10 cellular contexts compared by ENCODE assay signal in the genomic region with DNA sequence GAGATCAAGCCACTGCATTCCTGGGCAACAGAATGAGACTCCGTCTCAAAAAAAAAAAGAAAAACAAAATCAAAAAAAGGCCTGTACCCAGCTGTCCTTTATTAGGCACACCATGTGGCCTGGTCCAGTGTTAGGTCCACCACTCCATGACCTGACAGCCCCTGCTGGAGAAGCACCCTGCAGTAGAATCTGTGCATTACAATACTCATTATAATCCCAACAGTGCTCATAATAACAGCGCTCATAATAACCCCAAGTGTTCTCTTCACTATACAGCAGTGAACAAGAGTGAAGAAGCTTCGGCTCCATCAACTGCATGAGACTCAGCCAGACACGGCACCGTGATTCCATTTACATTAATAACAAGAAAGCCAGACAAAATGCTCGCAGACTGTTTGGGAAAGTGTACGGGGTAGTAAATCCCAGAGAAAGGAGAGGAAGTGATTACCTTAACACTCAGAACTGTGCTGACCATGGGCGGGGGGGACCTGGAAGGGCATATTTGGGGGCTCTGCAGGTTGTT. TPM values are rescaled to one million over a fixed set of nuclear protein-coding genes. Genes with fewer than 3 reads are reported as not detected.
DNase-seq lines count a peak whose midpoint lies in the region; ATAC-seq and TF ChIP-seq lines count a peak whose summit lies in the region.
"Had no signal": no experiment of that assay in that cellular context is flagged by ENCODE, and none has a peak within 500 bp of the region (broad histone marks: within the 10 kb centered on the region; RNA-seq: fewer than 3 reads in every experiment).

No MANE protein-coding gene starts in this region.

- no peak overlapping the region for H3K23ac ChIP-seq in H9 (ENCODE audit: insufficient read length, low read depth, low read length)

- H4K20me1 ChIP-seq in H9 (ENCODE audit: control insufficient read depth, insufficient read depth, insufficient read length), result no peaks in the 10 kb centered on the region

- H3K4me1 ChIP-seq in H9 (ENCODE audit: insufficient read depth, low read length) (no peaks in the 10 kb centered on the region; the same call in 1 of the 2 replicates), adipocyte (ENCODE audit: control insufficient read depth, insufficient read depth, low read length) (peaks cover 17% of the 10 kb centered on the region), endodermal cell (ENCODE audit: control insufficient read depth, insufficient read depth, low read length) (peaks cover 6% of the 10 kb centered on the region)

- H3K18ac ChIP-seq in H9 (ENCODE audit: insufficient read length, low read depth, low read length), result no peak overlapping the region

- no peak overlapping the region for H3K4ac ChIP-seq in H9 (ENCODE audit: low read depth, low read length)

- no peaks in the 10 kb centered on the region for H3K9me3 ChIP-seq in H9 (ENCODE audit: control insufficient read depth, low read depth, low read length)
- H3K9me3 ChIP-seq in adipocyte (ENCODE audit: control insufficient read depth, low read length), result no peaks in the 10 kb centered on the region
- H3K9me3 ChIP-seq in endodermal cell (ENCODE audit: control insufficient read depth, low read length), result no peaks in the 10 kb centered on the region

- H2BK5ac ChIP-seq in H9 (ENCODE audit: insufficient read length, low read length), result no peak overlapping the region

- H3K36me3 ChIP-seq in adipocyte (ENCODE audit: control insufficient read depth, insufficient read depth, low read length, severe bottlenecking) (no peaks in the 10 kb centered on the region), endodermal cell (ENCODE audit: control insufficient read depth, insufficient read depth, low read length) (no peaks in the 10 kb centered on the region)

- H3K4me3 ChIP-seq in adipocyte (ENCODE audit: low read length) (no peak overlapping the region), endodermal cell (ENCODE audit: low read length) (no peak overlapping the region)

- no peak overlapping the region for H3K14ac ChIP-seq in H9 (ENCODE audit: insufficient read depth, low read length)

- H3K4me2 ChIP-seq in H9 (ENCODE audit: insufficient read depth, insufficient read length, low read length), result peak overlapping the region; percentile 51

- no peak overlapping the region for H3K4me3 Mint-ChIP-seq in H9
- H3K4me3 Mint-ChIP-seq in natural killer cell treated with Interleukin-12 subunit alpha and Interleukin-12 subunit beta and Interleukin-15 and Interleukin-18, amount 100 ng/mL, for 72 hours, result peak overlapping the region; percentile 51
- no peak overlapping the region for H3K4me3 Mint-ChIP-seq in endodermal cell

- H3K56ac ChIP-seq in H9 (ENCODE audit: insufficient read length, low read depth, low read length), result no peak overlapping the region

- no peak overlapping the region for H2BK15ac ChIP-seq in H9 (ENCODE audit: low read depth, low read length)

- H3K79me1 ChIP-seq in H9 (ENCODE audit: insufficient read depth, low read depth, low read length, poor library complexity, severe bottlenecking), result no peaks in the 10 kb centered on the region

- H3T11ph ChIP-seq in H9 (ENCODE audit: low read length), result no peak overlapping the region

- H2BK120ac ChIP-seq in H9 (ENCODE audit: low read depth, low read length, poor library complexity, severe bottlenecking), result no peak overlapping the region

- H3K27me3 ChIP-seq in H9 (ENCODE audit: insufficient read depth, low read length), result no peaks in the 10 kb centered on the region
- H3K27me3 ChIP-seq in adipocyte (replicated peaks; ENCODE audit: control insufficient read depth, insufficient read depth, low read length), result no peaks in the 10 kb centered on the region
- H3K27me3 ChIP-seq in endodermal cell (ENCODE audit: control insufficient read depth, insufficient read depth, low read length, poor library complexity, severe bottlenecking), result no peaks in the 10 kb centered on the region

- H3K9me3 Mint-ChIP-seq in H9 (no peaks in the 10 kb centered on the region; a peak in 1 of 5 replicates), endodermal cell (no peaks in the 10 kb centered on the region)
- no peaks in the 10 kb centered on the region for H3K9me3 Mint-ChIP-seq in natural killer cell treated with Interleukin-12 subunit alpha and Interleukin-12 subunit beta and Interleukin-15 and Interleukin-18, amount 100 ng/mL, for 72 hours

- no peak overlapping the region for H4K5ac ChIP-seq in H9 (ENCODE audit: insufficient read length, low read depth, low read length)

- TF ChIP-seq CTCF in C4-2B (conservative IDR thresholded peaks at IDR 0.05) (no peak), H9 (conservative IDR thresholded peaks at IDR 0.05) (no peak), endodermal cell (conservative IDR thresholded peaks at IDR 0.05) (no peak)

- H3K27ac ChIP-seq in C4-2B (peak overlapping the region; percentile 9; the same call in 1 of the 2 replicates), H9 (ENCODE audit: insufficient read length, low read depth, low read length) (no peak overlapping the region), endodermal cell (ENCODE audit: low read depth, low read length) (no peak overlapping the region)
- H3K27ac ChIP-seq: VCaP had no signal

- no peak overlapping the region for H2AK5ac ChIP-seq in H9 (ENCODE audit: insufficient read length, low read length)

- H3K4me1 Mint-ChIP-seq in H9 (peaks cover 12 to 23% of the 10 kb centered on the region in 2 experiments), endodermal cell (peaks cover 24% of the 10 kb centered on the region)
- H3K4me1 Mint-ChIP-seq in natural killer cell treated with Interleukin-12 subunit alpha and Interleukin-12 subunit beta and Interleukin-15 and Interleukin-18, amount 100 ng/mL, for 72 hours (ENCODE audit: low read depth in 2 of 2), result peaks cover 29 to 30% of the 10 kb centered on the region in 2 donors

- H3K27me3 Mint-ChIP-seq in H9 (ENCODE audit: low read depth), result 0 out of 2 replicates have a peak, but pooled peaks cover 4% of the 10 kb centered on the region
- H3K27me3 Mint-ChIP-seq in natural killer cell treated with Interleukin-12 subunit alpha and Interleukin-12 subunit beta and Interleukin-15 and Interleukin-18, amount 100 ng/mL, for 72 hours, result no peaks in the 10 kb centered on the region
- peaks cover 5% of the 10 kb centered on the region for H3K27me3 Mint-ChIP-seq in endodermal cell (ENCODE audit: insufficient read depth)

- no peak overlapping the region for H4K8ac ChIP-seq in H9 (replicated peaks; ENCODE audit: insufficient read length, low read depth, low read length)

- H3K27ac Mint-ChIP-seq in H9 (peak overlapping the region in 1 of 3 experiments; percentile 56; a peak in 3 of 7 replicates), endodermal cell (no peak overlapping the region)
- H3K27ac Mint-ChIP-seq in natural killer cell treated with Interleukin-12 subunit alpha and Interleukin-12 subunit beta and Interleukin-15 and Interleukin-18, amount 100 ng/mL, for 72 hours, result peak overlapping the region in 1 of 2 donors; percentile 14

- WGBS in H9 (ENCODE audit: extremely low coverage, insufficient read length, low lambda C conversion rate), result no CpG with 5 or more reads among the region's 8 CpGs
- WGBS in endodermal cell (ENCODE audit: insufficient coverage in 1 of 2, insufficient read length in 1 of 2), 2 experiments, result 98 to 100% methylated on average over 1 to 7 of the region's 8 CpGs

- peaks cover 4% of the 10 kb centered on the region for H3K23me2 ChIP-seq in H9 (ENCODE audit: insufficient read length, low read depth, low read length, poor library complexity, severe bottlenecking)

- no peak overlapping the region for H2BK20ac ChIP-seq in H9 (ENCODE audit: low read depth, low read length, poor library complexity, severe bottlenecking)

- H4K91ac ChIP-seq in H9 (ENCODE audit: insufficient read length, low read depth, low read length), result no peak overlapping the region

- no peaks in the 10 kb centered on the region for H3K79me2 ChIP-seq in H9 (ENCODE audit: insufficient read depth, low read length)

- no peak overlapping the region for H2BK12ac ChIP-seq in H9 (ENCODE audit: insufficient read length, low read depth, low read length)

- DNase-seq in H9 (no peak), adipocyte (ENCODE audit: low read depth) (no peak), endodermal cell (no peak), NCI-H82 treated with DMSO at 0.1 percent for 48 hours (lab: John Stamatoyannopoulos, UW; ENCODE audit: unreplicated experiment) (no peak), SKM-1 (lab: John Stamatoyannopoulos, UW; ENCODE audit: unreplicated experiment) (no peak)
- DNase-seq in natural killer cell treated with Interleukin-12 subunit alpha and Interleukin-12 subunit beta and Interleukin-15 and Interleukin-18, amount 100 ng/mL, for 72 hours (ENCODE audit: low spot score), result no peak

- no peak overlapping the region for H2AFZ ChIP-seq in H9 (ENCODE audit: low read length)

- no peaks in the 10 kb centered on the region for H3K36me3 Mint-ChIP-seq in H9 (ENCODE audit: insufficient read depth in 1 of 3, low read depth in 3 of 3)
- H3K36me3 Mint-ChIP-seq in natural killer cell treated with Interleukin-12 subunit alpha and Interleukin-12 subunit beta and Interleukin-15 and Interleukin-18, amount 100 ng/mL, for 72 hours, result no peaks in the 10 kb centered on the region
- H3K36me3 Mint-ChIP-seq in endodermal cell (ENCODE audit: low read depth), result no peaks in the 10 kb centered on the region

- ATAC-seq in natural killer cell treated with Interleukin-12 subunit alpha and Interleukin-12 subunit beta and Interleukin-15 and Interleukin-18, amount 100 ng/mL, for 72 hours, result no peak
- ATAC-seq in HG02610 (IDR thresholded peaks at IDR 0.05; ENCODE audit: unreplicated experiment), result no peak

- H3K9ac ChIP-seq in H9 (ENCODE audit: extremely low read depth, insufficient read length, low read length) (no peak overlapping the region), adipocyte (ENCODE audit: low read length) (peak overlapping the region; percentile 50), endodermal cell (ENCODE audit: extremely low read depth, low read length, poor library complexity, severe bottlenecking) (no peak overlapping the region)

RNA-seq across cellular contexts. Expression of gene EHD1, which starts 8.9 kb away (rescaled TPM):
- 29.1 and 31.0 TPM in 2 replicates for total RNA-seq in H9 (2021)
- 100 to 1,000 TPM; 202 to 235 TPM for total RNA-seq in natural killer cell treated with Interleukin-12 subunit alpha and Interleukin-12 subunit beta and Interleukin-15 and Interleukin-18, amount 100 ng/mL, for 72 hours
- total RNA-seq in endodermal cell, result 10 to 100 TPM; 39.7 to 43.8 TPM
- 33.1 TPM for polyA plus RNA-seq in endodermal cell (2013, experiment 1 of 2)
- 32.7 TPM for polyA plus RNA-seq in endodermal cell (2013, experiment 2 of 2)

RNA-seq across cellular contexts. Expression of gene ATG2A, which starts 29.7 kb away (rescaled TPM):
- total RNA-seq in H9 (2021) (21.3 and 22.1 TPM in 2 replicates), endodermal cell (10 to 100 TPM; 17.0 to 23.0 TPM)
- 10 to 100 TPM; 24.1 to 31.9 TPM for total RNA-seq in natural killer cell treated with Interleukin-12 subunit alpha and Interleukin-12 subunit beta and Interleukin-15 and Interleukin-18, amount 100 ng/mL, for 72 hours
- 12.9 TPM for polyA plus RNA-seq in endodermal cell (2013, experiment 1 of 2)
- polyA plus RNA-seq in endodermal cell (2013, experiment 2 of 2), result 10.2 TPM

RNA-seq across cellular contexts. Expression of gene PPP2R5B, which starts 37.2 kb away (rescaled TPM):
- total RNA-seq in H9 (2021), result 5.0 and 6.3 TPM in 2 replicates
- total RNA-seq in natural killer cell treated with Interleukin-12 subunit alpha and Interleukin-12 subunit beta and Interleukin-15 and Interleukin-18, amount 100 ng/mL, for 72 hours, result 10 to 100 TPM; 32.6 to 35.6 TPM
- 1 to 10 TPM; 2.8 to 3.3 TPM for total RNA-seq in endodermal cell
- polyA plus RNA-seq in endodermal cell (2013, experiment 1 of 2), result 17.4 TPM
- polyA plus RNA-seq in endodermal cell (2013, experiment 2 of 2), result 14.3 TPM

RNA-seq across cellular contexts. Expression of gene CDC42BPG, which starts 42.8 kb away (rescaled TPM):
- total RNA-seq in H9 (2021) (24.2 and 24.9 TPM in 2 replicates), endodermal cell (10 to 100 TPM; 11.1 to 12.6 TPM)
- total RNA-seq in natural killer cell treated with Interleukin-12 subunit alpha and Interleukin-12 subunit beta and Interleukin-15 and Interleukin-18, amount 100 ng/mL, for 72 hours, result 1 to 10 TPM in 1 of 2 donors, under 1 TPM in 1; 0.59 to 1.9 TPM
- polyA plus RNA-seq in endodermal cell (2013, experiment 1 of 2), result 2.0 TPM
- 1.7 TPM for polyA plus RNA-seq in endodermal cell (2013, experiment 2 of 2)

RNA-seq across cellular contexts. Expression of gene GPHA2, which starts 48.4 kb away (rescaled TPM):
- total RNA-seq in H9 (2021), result 1.3 and 2.1 TPM in 2 replicates
- not detected for total RNA-seq in natural killer cell treated with Interleukin-12 subunit alpha and Interleukin-12 subunit beta and Interleukin-15 and Interleukin-18, amount 100 ng/mL, for 72 hours
- total RNA-seq in endodermal cell, result under 1 TPM in 1 of 2 donors, not detected in 1; 0.77 TPM
- 0.32 TPM for polyA plus RNA-seq in endodermal cell (2013, experiment 1 of 2)
- not detected for polyA plus RNA-seq in endodermal cell (2013, experiment 2 of 2)
- total RNA-seq: posterior vena cava had no signal
